ENCODE assay signal across 8 cellular contexts in the genomic region with DNA sequence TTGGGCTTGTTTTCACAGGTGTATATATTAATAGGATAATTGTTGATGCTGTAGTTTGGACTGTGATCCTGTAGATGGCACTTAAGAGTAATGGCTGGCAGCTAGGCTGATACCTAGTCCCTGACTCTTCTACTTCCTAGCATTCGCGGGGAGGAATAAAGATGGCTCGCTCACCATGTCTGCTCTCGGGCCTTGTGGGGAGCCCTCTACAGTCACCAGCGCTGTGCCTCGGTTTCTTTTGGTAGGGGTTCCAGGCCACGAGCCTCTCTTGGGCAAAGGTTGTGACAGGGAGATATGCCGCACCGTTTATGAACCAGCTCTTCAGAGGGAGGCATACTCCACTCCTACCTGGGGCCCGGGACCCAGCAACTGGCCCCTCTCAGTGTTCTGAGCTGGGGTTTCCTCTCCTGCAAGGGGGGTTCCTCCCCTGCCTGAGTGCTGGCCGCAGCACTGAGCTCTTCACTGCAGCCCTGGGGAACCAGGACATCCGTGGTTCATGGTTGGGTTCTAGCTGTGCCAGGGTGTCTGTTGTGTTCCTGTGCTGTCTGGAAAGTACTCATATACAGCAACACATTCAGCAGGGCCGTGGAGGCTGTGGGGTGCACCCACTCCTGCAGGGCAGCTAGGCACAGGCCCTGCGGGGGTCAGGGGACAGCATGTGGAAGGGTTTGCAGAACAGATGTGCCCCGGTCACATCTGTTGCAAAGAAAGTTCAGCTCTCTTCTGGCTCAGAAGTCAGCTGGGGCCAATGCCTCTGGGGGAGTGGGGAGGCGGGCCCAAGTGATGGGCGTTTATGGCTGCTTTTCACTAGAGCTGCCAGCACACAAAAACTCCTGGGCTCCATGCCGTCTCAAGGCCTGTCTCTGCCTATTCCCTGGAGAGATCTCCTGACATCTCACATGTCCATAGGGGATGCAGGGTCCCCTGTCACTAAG.
A peak's percentile ranks its signal among the peaks of the same experiment; 100 is the strongest.
DNase-seq lines count a peak whose midpoint lies in the region; TF ChIP-seq lines count a peak whose summit lies in the region.

No MANE protein-coding gene starts in this region.

- no peak overlapping the region for H3K4me3 ChIP-seq in GM12865 (ENCODE audit: low read depth, low read length)
- H3K4me3 ChIP-seq in foreskin fibroblast (ENCODE audit: low read depth in 1 of 2, low read length in 2 of 2), result no peak overlapping the region

- DNase-seq in GM12865 (ENCODE audit: low read depth) (peak; percentile 22), H4 (ENCODE audit: low spot score) (peak; percentile 24), NCI-H748 (lab: John Stamatoyannopoulos, UW; ENCODE audit: unreplicated experiment) (peak; percentile 41), iPS-NIHi11 (ENCODE audit: low spot score) (peak; percentile 20), activated gamma-delta T cell treated with Interleukin-2 at 50 U/mL for 16 hours (no peak), OCI-M2 (lab: John Stamatoyannopoulos, UW; ENCODE audit: unreplicated experiment) (no peak), foreskin fibroblast (no peak)
- no peak for DNase-seq in stimulated activated CD4-positive, alpha-beta T cell treated with anti-CD3 and anti-CD28 coated beads, Interleukin-2, amount 100 ng/mL, for 48 hours

- TF ChIP-seq CTCF in GM12865 (IDR thresholded peaks at IDR 0.05; ENCODE audit: insufficient read depth, low read depth, low read length, missing control alignments) (peak; percentile 48), foreskin fibroblast (IDR thresholded peaks at IDR 0.05; ENCODE audit: low read depth, low read length) (no peak)

Comparison
In these comparisons a context has a peak if more than half of its experiments do, and no peak if none do; other contexts are left out.
1. DNase-seq: peak in GM12865 (single experiment), H4 (single experiment), NCI-H748 (single experiment) and iPS-NIHi11 (single experiment); none in activated gamma-delta T cell treated with Interleukin-2 at 50 U/mL for 16 hours (single experiment), stimulated activated CD4-positive, alpha-beta T cell treated with anti-CD3 and anti-CD28 coated beads, Interleukin-2, amount 100 ng/mL, for 48 hours (0 of 2), OCI-M2 (single experiment) and foreskin fibroblast (0 of 2).